ENCODE assay signal across 1 cellular context in the genomic region with DNA sequence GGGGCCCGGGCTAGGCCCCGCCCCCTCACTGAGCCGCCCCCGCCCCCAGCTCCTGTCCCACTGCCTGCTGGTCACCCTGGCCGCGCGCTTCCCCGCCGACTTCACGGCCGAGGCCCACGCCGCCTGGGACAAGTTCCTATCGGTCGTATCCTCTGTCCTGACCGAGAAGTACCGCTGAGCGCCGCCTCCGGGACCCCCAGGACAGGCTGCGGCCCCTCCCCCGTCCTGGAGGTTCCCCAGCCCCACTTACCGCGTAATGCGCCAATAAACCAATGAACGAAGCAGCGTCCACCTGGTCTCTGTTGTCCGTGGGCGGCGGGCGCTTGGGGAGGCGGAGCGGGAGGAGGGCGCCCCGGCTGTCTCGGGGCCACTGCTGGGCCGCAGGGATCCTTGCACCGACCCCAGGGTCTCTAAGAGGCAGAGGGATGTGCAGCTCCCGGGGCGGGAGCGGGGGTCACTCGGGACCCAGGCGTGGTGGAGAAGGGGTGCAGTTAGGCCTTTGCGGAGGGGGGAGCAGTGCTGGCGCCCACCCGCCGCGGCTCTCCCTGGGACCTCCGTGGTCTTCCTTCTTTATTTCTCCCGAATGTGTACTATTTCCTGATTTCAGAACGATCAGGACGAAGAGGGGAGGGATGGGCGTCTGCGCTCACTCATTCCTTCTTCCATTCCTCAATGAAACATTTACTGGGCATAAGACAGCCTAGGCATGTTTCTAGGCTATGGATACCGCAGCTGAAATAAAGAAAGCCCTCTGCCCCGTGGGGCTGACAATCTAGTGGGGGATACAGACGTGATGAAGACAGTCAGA.
TF ChIP-seq lines count a peak whose summit lies in the region.

No MANE protein-coding gene starts in this region.

TF ChIP-seq in SK-N-SH, 30 proteins besides CTCF, POLR2A, EP300 and RAD21 (continued from another document):
- TF ChIP-seq, protein P1, sequence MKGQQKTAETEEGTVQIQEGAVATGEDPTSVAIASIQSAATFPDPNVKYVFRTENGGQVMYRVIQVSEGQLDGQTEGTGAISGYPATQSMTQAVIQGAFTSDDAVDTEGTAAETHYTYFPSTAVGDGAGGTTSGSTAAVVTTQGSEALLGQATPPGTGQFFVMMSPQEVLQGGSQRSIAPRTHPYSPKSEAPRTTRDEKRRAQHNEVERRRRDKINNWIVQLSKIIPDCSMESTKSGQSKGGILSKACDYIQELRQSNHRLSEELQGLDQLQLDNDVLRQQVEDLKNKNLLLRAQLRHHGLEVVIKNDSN (IDR thresholded peaks at IDR 0.05; ENCODE audit: borderline replicate concordance, low read depth) = no peak
- TF ChIP-seq, protein P2, sequence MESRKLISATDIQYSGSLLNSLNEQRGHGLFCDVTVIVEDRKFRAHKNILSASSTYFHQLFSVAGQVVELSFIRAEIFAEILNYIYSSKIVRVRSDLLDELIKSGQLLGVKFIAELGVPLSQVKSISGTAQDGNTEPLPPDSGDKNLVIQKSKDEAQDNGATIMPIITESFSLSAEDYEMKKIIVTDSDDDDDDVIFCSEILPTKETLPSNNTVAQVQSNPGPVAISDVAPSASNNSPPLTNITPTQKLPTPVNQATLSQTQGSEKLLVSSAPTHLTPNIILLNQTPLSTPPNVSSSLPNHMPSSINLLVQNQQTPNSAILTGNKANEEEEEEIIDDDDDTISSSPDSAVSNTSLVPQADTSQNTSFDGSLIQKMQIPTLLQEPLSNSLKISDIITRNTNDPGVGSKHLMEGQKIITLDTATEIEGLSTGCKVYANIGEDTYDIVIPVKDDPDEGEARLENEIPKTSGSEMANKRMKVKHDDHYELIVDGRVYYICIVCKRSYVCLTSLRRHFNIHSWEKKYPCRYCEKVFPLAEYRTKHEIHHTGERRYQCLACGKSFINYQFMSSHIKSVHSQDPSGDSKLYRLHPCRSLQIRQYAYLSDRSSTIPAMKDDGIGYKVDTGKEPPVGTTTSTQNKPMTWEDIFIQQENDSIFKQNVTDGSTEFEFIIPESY (IDR thresholded peaks at IDR 0.05; ENCODE audit: borderline replicate concordance, low read depth) = no peak
- TF ChIP-seq IRF3 (IDR thresholded peaks at IDR 0.05; ENCODE audit: low read depth, low read length) = no peak
